8 cellular contexts compared by ENCODE assay signal in genomic region chr5:136132557-136133415, GRCh38. TPM values are rescaled to one million over a fixed set of nuclear protein-coding genes. Genes with fewer than 3 reads are reported as not detected.
A peak's percentile ranks its signal among the peaks of the same experiment; 100 is the strongest.
DNase-seq lines count a peak whose midpoint lies in the region; ATAC-seq, FAIRE-seq and TF ChIP-seq lines count a peak whose summit lies in the region.

SMAD5 (plus strand) TSS chr5:136132845; CDS start chr5:136153761, 20,916 bp downstream.

- H3K4me3 ChIP-seq in astrocyte (ENCODE audit: insufficient read depth, low read depth, low read length) = peak within 1 kb of the TSS; percentile 88
- H3K4me3 ChIP-seq in rectal smooth muscle tissue (ENCODE audit: low read length) = peak within 1 kb of the TSS; percentile 94
- peak within 1 kb of the TSS; percentile 71 to 73 for H3K4me3 ChIP-seq in vagina

- no peaks in the 10 kb centered on the region for H3K9me3 ChIP-seq in astrocyte (ENCODE audit: insufficient read depth, low read depth, low read length)
- no peaks in the 10 kb centered on the region for H3K9me3 ChIP-seq in vagina

- H3K4me3 Mint-ChIP-seq in astrocyte (ENCODE audit: unreplicated experiment) = peak within 1 kb of the TSS; percentile 97

- H3K27ac Mint-ChIP-seq in astrocyte (ENCODE audit: unreplicated experiment) = peak within 1 kb of the TSS; percentile 97

- peak in 1 of 2 donors; percentile 81 for TF ChIP-seq POLR2A in vagina (IDR thresholded peaks at IDR 0.05)

- H3K9ac ChIP-seq in astrocyte (ENCODE audit: low read length) = peak within 1 kb of the TSS; percentile 98
- H3K9ac ChIP-seq in rectal smooth muscle tissue (ENCODE audit: low read length) = peak within 1 kb of the TSS; percentile 98

- intact Hi-C loops in vagina (cut with DNase I) = no loop called here

- TF ChIP-seq CTCF in astrocyte (IDR thresholded peaks at IDR 0.05; ENCODE audit: insufficient read depth, low read depth, low read length) (no peak), vagina (IDR thresholded peaks at IDR 0.05) (no peak)

- H3K27me3 ChIP-seq in astrocyte (ENCODE audit: insufficient read depth, low read length) = no peaks in the 10 kb centered on the region
- H3K27me3 ChIP-seq in rectal smooth muscle tissue (ENCODE audit: control insufficient read depth, insufficient read depth, low read length) = no peaks in the 10 kb centered on the region
- H3K27me3 ChIP-seq in vagina = no peaks in the 10 kb centered on the region

- H3K27ac ChIP-seq in astrocyte (ENCODE audit: low read depth, low read length) = peak within 1 kb of the TSS; percentile 95
- peak within 1 kb of the TSS; percentile 98 for H3K27ac ChIP-seq in rectal smooth muscle tissue (ENCODE audit: low read depth, low read length)
- H3K27ac ChIP-seq in vagina = peak within 1 kb of the TSS; percentile 97

- H3K27me3 Mint-ChIP-seq in astrocyte (ENCODE audit: low read depth, unreplicated experiment) = peaks cover 1% of the 10 kb centered on the region

- no peaks in the 10 kb centered on the region for H3K36me3 Mint-ChIP-seq in astrocyte (ENCODE audit: low read depth, unreplicated experiment)

- no peaks in the 10 kb centered on the region for H3K9me3 Mint-ChIP-seq in astrocyte (ENCODE audit: unreplicated experiment)

- H4K20me1 ChIP-seq in astrocyte (ENCODE audit: insufficient read depth, low read length) = peaks cover 46% of the 10 kb centered on the region

- ATAC-seq in GM18499 (IDR thresholded peaks at IDR 0.05; ENCODE audit: insufficient read depth, unreplicated experiment) (peak; percentile 63), HG02870 (IDR thresholded peaks at IDR 0.05; ENCODE audit: unreplicated experiment) (peak; percentile 84)

- peak within 1 kb of the TSS; percentile 70 for H2AFZ ChIP-seq in astrocyte (ENCODE audit: low read depth, low read length)

- peak; percentile 72 for DNase-seq in NCI-H146 treated with DMSO at 0.1 percent for 48 hours (lab: John Stamatoyannopoulos, UW; ENCODE audit: unreplicated experiment)
- DNase-seq in T-helper 22 cell (ENCODE audit: low read depth) = peak; percentile 65
- peak; percentile 86 for DNase-seq in astrocyte (ENCODE audit: low read depth)
- DNase-seq in hepatic stellate cell (ENCODE audit: low spot score) = peak; percentile 98
- peak in 1 of 2 donors; percentile 93 for DNase-seq in vagina (ENCODE audit: extremely low spot score in 2 of 2)

- H3K79me2 ChIP-seq in astrocyte (ENCODE audit: insufficient read depth, low read length) = peaks cover 52% of the 10 kb centered on the region

- peaks cover 27% of the 10 kb centered on the region for H3K4me1 Mint-ChIP-seq in astrocyte (ENCODE audit: low read depth, unreplicated experiment)

- H3K4me2 ChIP-seq in astrocyte (ENCODE audit: low read length) = peak within 1 kb of the TSS; percentile 92

- H3K36me3 ChIP-seq in astrocyte (ENCODE audit: insufficient read depth, low read length) (no peaks in the 10 kb centered on the region), rectal smooth muscle tissue (ENCODE audit: control insufficient read depth, insufficient read depth, low read length) (no peaks in the 10 kb centered on the region), vagina (no peaks in the 10 kb centered on the region)

- H3K4me1 ChIP-seq in astrocyte (ENCODE audit: insufficient read depth, low read length) (peaks cover 16% of the 10 kb centered on the region), rectal smooth muscle tissue (ENCODE audit: control insufficient read depth, insufficient read depth, low read length) (peaks cover 24% of the 10 kb centered on the region), vagina (peaks cover 47% of the 10 kb centered on the region)

- FAIRE-seq in astrocyte (lab: Jason Lieb, UNC) = peak; percentile 55

RNA-seq across cellular contexts. Expression of gene SMAD5, which starts in this region (rescaled TPM):
- total RNA-seq in astrocyte = 70.0 and 71.3 TPM in 2 replicates
- total RNA-seq in vagina = 40.0 TPM
